In genomic region chr20:47887064-47887463, GRCh38 we compare ENCODE assay signal across 29 cellular contexts.
"Had no signal": no experiment of that assay in that cellular context is flagged by ENCODE, and none has a peak within 500 bp of the region (broad histone marks: within the 10 kb centered on the region; RNA-seq: fewer than 3 reads in every experiment).

No MANE protein-coding gene starts in this region.

- H3K4me3 ChIP-seq: heart right ventricle, hepatocyte, left ventricle myocardium inferior, lung, mucosa of descending colon, neural progenitor cell, prostate gland, sigmoid colon, spleen, tibial nerve, uterus had no signal

- H3K4me1 Mint-ChIP-seq: naive thymus-derived CD4-positive, alpha-beta T cell; neural progenitor cell; stimulated activated memory B cell treated with anti-CD40 and anti-IgM and Interleukin-4, amounts not matched to agents 10 μg/mL and 1 μg/mL and 100 μg/mL, for 72 hours; stimulated activated naive CD8-positive, alpha-beta T cell treated with anti-CD3 and anti-CD28 coated beads, Interleukin-15, amount 100 ng/mL, for 72 hours had no signal

- H3K27ac Mint-ChIP-seq: mesothelial cell of epicardium; naive thymus-derived CD4-positive, alpha-beta T cell; stimulated activated memory B cell treated with anti-CD40 and anti-IgM and Interleukin-4, amounts not matched to agents 10 μg/mL and 1 μg/mL and 100 μg/mL, for 72 hours; type B pancreatic cell had no signal

- H3K9me3 Mint-ChIP-seq: mesothelial cell of epicardium; naive thymus-derived CD4-positive, alpha-beta T cell; nephron progenitor cell; stimulated activated memory B cell treated with anti-CD40 and anti-IgM and Interleukin-4, amounts not matched to agents 10 μg/mL and 1 μg/mL and 100 μg/mL, for 72 hours; stimulated activated naive CD8-positive, alpha-beta T cell treated with anti-CD3 and anti-CD28 coated beads, Interleukin-15, amount 100 ng/mL, for 72 hours; type B pancreatic cell had no signal

- ATAC-seq: heart right ventricle; mucosa of descending colon; naive thymus-derived CD4-positive, alpha-beta T cell; right cardiac atrium; stimulated activated memory B cell treated with anti-CD40 and anti-IgM and Interleukin-4, amounts not matched to agents 10 μg/mL and 1 μg/mL and 100 μg/mL, for 72 hours; stimulated activated naive CD8-positive, alpha-beta T cell treated with anti-CD3 and anti-CD28 coated beads, Interleukin-15, amount 100 ng/mL, for 72 hours had no signal

- H3K36me3 ChIP-seq: heart right ventricle, left ventricle myocardium inferior, neural progenitor cell, prostate gland, sigmoid colon, spleen, tibial nerve, uterus had no signal

- H3K4me1 ChIP-seq: heart right ventricle, left ventricle myocardium inferior, neural progenitor cell, parathyroid adenoma, prostate gland, sigmoid colon, spleen, tibial nerve, uterus had no signal

- H3K27me3 ChIP-seq: hepatocyte, neural progenitor cell, sigmoid colon, tibial nerve, uterus had no signal

- DNase-seq: heart right ventricle; islet precursor cell; left ventricle myocardium inferior; mesendoderm; mucosa of descending colon; naive thymus-derived CD4-positive, alpha-beta T cell; nephron progenitor cell; retina; right cardiac atrium; sigmoid colon; small intestine; spleen; stimulated activated CD4-positive, alpha-beta T cell treated with anti-CD3 and anti-CD28 coated beads, Interleukin-1b, Interleukin-23, amount 100 ng/mL, for 48 hours; stimulated activated CD4-positive, alpha-beta T cell treated with anti-CD3 and anti-CD28 coated beads, Interleukin-2, amount 100 ng/mL, for 48 hours; stimulated activated CD4-positive, alpha-beta T cell treated with anti-CD3 and anti-CD28 coated beads, Interleukin-4, amount 100 ng/mL, for 4 hours; stimulated activated CD8-positive, alpha-beta memory T cell treated with anti-CD3 and anti-CD28 coated beads, Interleukin-4, amount 100 ng/mL, for 48 hours; stimulated activated naive CD4-positive, alpha-beta T cell treated with Interleukin-2 at 50 U/mL for 16 hours; stimulated activated naive CD8-positive, alpha-beta T cell treated with anti-CD3 and anti-CD28 coated beads, Interleukin-15, amount 100 ng/mL, for 72 hours; substantia nigra; uterus had no signal

- H3K9me3 ChIP-seq: heart right ventricle, left ventricle myocardium inferior, mucosa of descending colon, prostate gland, sigmoid colon, spleen, tibial nerve, uterus had no signal

- H3K27ac ChIP-seq: heart right ventricle, hepatocyte, left ventricle myocardium inferior, neural progenitor cell, parathyroid adenoma, prostate gland, sigmoid colon, spleen, tibial nerve, uterus had no signal

- H3K36me3 Mint-ChIP-seq: mesothelial cell of epicardium; naive thymus-derived CD4-positive, alpha-beta T cell; neural progenitor cell; stimulated activated memory B cell treated with anti-CD40 and anti-IgM and Interleukin-4, amounts not matched to agents 10 μg/mL and 1 μg/mL and 100 μg/mL, for 72 hours; type B pancreatic cell had no signal

- H3K4me3 Mint-ChIP-seq: mesothelial cell of epicardium; naive thymus-derived CD4-positive, alpha-beta T cell; nephron progenitor cell; neural progenitor cell; stimulated activated memory B cell treated with anti-CD40 and anti-IgM and Interleukin-4, amounts not matched to agents 10 μg/mL and 1 μg/mL and 100 μg/mL, for 72 hours; stimulated activated naive CD8-positive, alpha-beta T cell treated with anti-CD3 and anti-CD28 coated beads, Interleukin-15, amount 100 ng/mL, for 72 hours; type B pancreatic cell had no signal

- H3K27me3 Mint-ChIP-seq: stimulated activated naive CD8-positive, alpha-beta T cell treated with anti-CD3 and anti-CD28 coated beads, Interleukin-15, amount 100 ng/mL, for 72 hours had no signal

- FAIRE-seq: small intestine had no signal
